8 cellular contexts compared by ENCODE assay signal in genomic region chr1:154628122-154628405, GRCh38. TPM values are rescaled to one million over a fixed set of nuclear protein-coding genes. Genes with fewer than 3 reads are reported as not detected.
DNase-seq lines count a peak whose midpoint lies in the region; ATAC-seq, FAIRE-seq and TF ChIP-seq lines count a peak whose summit lies in the region.

No MANE protein-coding gene starts in this region.

- H3K4me1 Mint-ChIP-seq in astrocyte (ENCODE audit: low read depth, unreplicated experiment) = peaks cover 23% of the 10 kb centered on the region

- H3K27me3 ChIP-seq in astrocyte (ENCODE audit: insufficient read depth, low read length) (no peaks in the 10 kb centered on the region), tibial nerve (no peaks in the 10 kb centered on the region)

- H3K9me3 ChIP-seq in astrocyte (ENCODE audit: insufficient read depth, low read depth, low read length) (no peaks in the 10 kb centered on the region), tibial nerve (peaks cover 0 to 14% (median 0%) of the 10 kb centered on the region in 4 donors)

- in situ Hi-C loops in KBM-7 (cut with MboI; ENCODE audit: low pct_unique_long_range_greater_than_20kb, low sequenced_read_pairs) = no loop called here

- H2AFZ ChIP-seq in astrocyte (ENCODE audit: low read depth, low read length) = peak overlapping the region; percentile 95

- peaks cover 45% of the 10 kb centered on the region for H3K79me2 ChIP-seq in astrocyte (ENCODE audit: insufficient read depth, low read length)

- TF ChIP-seq CTCF in AG09309 (IDR thresholded peaks at IDR 0.05; ENCODE audit: control insufficient read depth, insufficient read depth, low read depth, low read length, missing control alignments) (no peak), astrocyte (IDR thresholded peaks at IDR 0.05; ENCODE audit: insufficient read depth, low read depth, low read length) (no peak), tibial nerve (IDR thresholded peaks at IDR 0.05) (no peak)

- no peak for TF ChIP-seq POLR2A in tibial nerve (IDR thresholded peaks at IDR 0.05)

- ATAC-seq in HG02970 (IDR thresholded peaks at IDR 0.05; ENCODE audit: low FRiP score, unreplicated experiment) (peak; percentile 7), left lobe of liver (peak; percentile 29), GM19035 (IDR thresholded peaks at IDR 0.05; ENCODE audit: unreplicated experiment) (no peak)

- H4K20me1 ChIP-seq in astrocyte (ENCODE audit: insufficient read depth, low read length) = peaks cover 34% of the 10 kb centered on the region

- H3K27ac ChIP-seq in astrocyte (ENCODE audit: low read depth, low read length) = peak overlapping the region; percentile 94
- peak overlapping the region; percentile 82 to 94 (median 92) for H3K27ac ChIP-seq in tibial nerve

- peaks cover 5% of the 10 kb centered on the region for H3K27me3 Mint-ChIP-seq in astrocyte (ENCODE audit: low read depth, unreplicated experiment)

- H3K27ac Mint-ChIP-seq in astrocyte (ENCODE audit: unreplicated experiment) = peak overlapping the region; percentile 97

- H3K4me3 ChIP-seq in AG09309 (ENCODE audit: control insufficient read depth, low read depth, low read length) (peak overlapping the region; percentile 91), astrocyte (ENCODE audit: insufficient read depth, low read depth, low read length) (peak overlapping the region; percentile 84), tibial nerve (peak overlapping the region; percentile 78 to 93 (median 80))

- H3K4me2 ChIP-seq in astrocyte (ENCODE audit: low read length) = peak overlapping the region; percentile 90

- H3K9ac ChIP-seq in astrocyte (ENCODE audit: low read length) = peak overlapping the region; percentile 96

- peaks cover 6% of the 10 kb centered on the region for H3K36me3 Mint-ChIP-seq in astrocyte (ENCODE audit: low read depth, unreplicated experiment)

- no peak for DNase-seq in AG09309 (ENCODE audit: low read depth)
- DNase-seq in astrocyte (ENCODE audit: low read depth) = no peak
- DNase-seq in left lobe of liver (ENCODE audit: low spot score) = no peak
- no peak for DNase-seq in tibial nerve (ENCODE audit: low spot score in 2 of 2)
- no peak for DNase-seq in KBM-7
- no peak for DNase-seq in midbrain (lab: John Stamatoyannopoulos, UW)

- FAIRE-seq in astrocyte (lab: Jason Lieb, UNC) = no peak

- peaks cover 4% of the 10 kb centered on the region for H3K9me3 Mint-ChIP-seq in astrocyte (ENCODE audit: unreplicated experiment)

- H3K36me3 ChIP-seq in astrocyte (ENCODE audit: insufficient read depth, low read length) = peaks cover 2% of the 10 kb centered on the region
- no peaks in the 10 kb centered on the region for H3K36me3 ChIP-seq in tibial nerve

- peak overlapping the region; percentile 99 for H3K4me3 Mint-ChIP-seq in astrocyte (ENCODE audit: unreplicated experiment)

- WGBS in tibial nerve, 2 donors = 10 to 13% methylated on average over 5 of the region's 5 CpGs

- no peak for TF ChIP-seq EP300 in tibial nerve (IDR thresholded peaks at IDR 0.05)

- H3K4me1 ChIP-seq in astrocyte (ENCODE audit: insufficient read depth, low read length) (peaks cover 22% of the 10 kb centered on the region), tibial nerve (peaks cover 0 to 30% (median 9%) of the 10 kb centered on the region in 4 donors)

RNA-seq across cellular contexts. Expression of gene ADAR, which starts 20.1 kb away (rescaled TPM):
- total RNA-seq in astrocyte = 275 and 278 TPM in 2 replicates
- 83.7 TPM for total RNA-seq in left lobe of liver
- total RNA-seq in tibial nerve = 100 to 1,000 TPM; 105 to 120 (median 107) TPM
